Comparison of ENCODE assay signal across 1 cellular context in genomic region chr10:29850371-29850770, GRCh38.
TF ChIP-seq lines count a peak whose summit lies in the region.

No MANE protein-coding gene starts in this region.

TF ChIP-seq in IMR-90, 13 proteins besides CTCF, POLR2A, EP300 and RAD21 (continued from another document):
- no peak for TF ChIP-seq FOS (IDR thresholded peaks at IDR 0.05; ENCODE audit: low read depth, low read length)
- no peak for TF ChIP-seq BHLHE40 (IDR thresholded peaks at IDR 0.05; ENCODE audit: low read depth, low read length)
- no peak for TF ChIP-seq MXI1 (IDR thresholded peaks at IDR 0.05; ENCODE audit: borderline replicate concordance, low read depth, low read length)
- no peak for TF ChIP-seq CEBPB (IDR thresholded peaks at IDR 0.05; ENCODE audit: low read depth, low read length)
- TF ChIP-seq USF2 (IDR thresholded peaks at IDR 0.05; ENCODE audit: low read depth, low read length) = no peak
- no peak for TF ChIP-seq MAZ (IDR thresholded peaks at IDR 0.05; ENCODE audit: borderline replicate concordance, low read depth, low read length)
- no peak for TF ChIP-seq CHD1 (IDR thresholded peaks at IDR 0.05; ENCODE audit: low read depth, low read length)
- TF ChIP-seq RFX5 (IDR thresholded peaks at IDR 0.05; ENCODE audit: low read depth, low read length) = no peak
TF ChIP-seq in IMR-90: peak in this region for 0.
